25 cellular contexts compared by ENCODE assay signal in the genomic region with DNA sequence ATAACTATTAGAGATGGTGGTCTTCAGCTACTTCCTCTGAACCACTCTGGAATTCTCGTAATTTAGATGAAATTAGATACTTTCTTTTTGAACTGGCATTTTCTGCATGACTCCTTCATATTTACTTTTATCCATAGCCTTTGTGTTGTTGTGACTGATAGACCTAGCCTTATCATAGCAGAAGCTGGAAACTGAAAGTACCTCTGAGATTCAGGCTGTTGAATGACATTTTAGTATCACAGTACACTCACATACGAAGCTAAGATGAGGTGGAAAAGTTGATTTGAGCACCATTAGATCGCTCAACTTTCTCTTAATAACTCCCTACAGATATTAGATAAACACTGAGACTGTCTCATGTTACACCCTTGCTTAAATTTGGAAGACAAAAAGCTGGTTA.
DNase-seq lines count a peak whose midpoint lies in the region; ATAC-seq, FAIRE-seq and TF ChIP-seq lines count a peak whose summit lies in the region.
"Had no signal": no experiment of that assay in that cellular context is flagged by ENCODE, and none has a peak within 500 bp of the region (broad histone marks: within the 10 kb centered on the region; RNA-seq: fewer than 3 reads in every experiment).

No MANE protein-coding gene starts in this region.

- no peak for FAIRE-seq in D721Med (lab: Jason Lieb, UNC)
- FAIRE-seq: bronchial epithelial cell, urothelium cell line had no signal

- H3K9me3 ChIP-seq in MM.1S (replicated peaks; ENCODE audit: insufficient read depth, low read length) = no peaks in the 10 kb centered on the region
- H3K9me3 ChIP-seq: gastrocnemius medialis had no signal

- H3K9me2 ChIP-seq in MM.1S (replicated peaks; ENCODE audit: insufficient read depth, low read length) = no peaks in the 10 kb centered on the region

- H3K4me1 ChIP-seq in MM.1S (ENCODE audit: low read length) = no peaks in the 10 kb centered on the region
- H3K4me1 ChIP-seq: gastrocnemius medialis had no signal

- peaks cover 32% of the 10 kb centered on the region for H3K9me3 Mint-ChIP-seq in activated naive CD8-positive, alpha-beta T cell treated with anti-CD3 and anti-CD28 coated beads, Interleukin-2, amount 50 U/mL, for 24 hours

- no peak overlapping the region for H3K4me3 Mint-ChIP-seq in activated naive CD8-positive, alpha-beta T cell treated with anti-CD3 and anti-CD28 coated beads, Interleukin-2, amount 50 U/mL, for 24 hours
- H3K4me3 Mint-ChIP-seq: CD4-positive, CD25-positive, alpha-beta regulatory T cell; H9; naive thymus-derived CD4-positive, alpha-beta T cell had no signal

- no peaks in the 10 kb centered on the region for H3K36me3 ChIP-seq in MM.1S (replicated peaks; ENCODE audit: insufficient read depth, low read length)
- H3K36me3 ChIP-seq: gastrocnemius medialis had no signal

- H3K9ac ChIP-seq in MM.1S (ENCODE audit: low read length) = no peak overlapping the region

- H3K27ac ChIP-seq in MM.1S (ENCODE audit: low read length) = no peak overlapping the region
- H3K27ac ChIP-seq: epithelial cell of prostate, gastrocnemius medialis, skin epidermis had no signal

- no peaks in the 10 kb centered on the region for H4K20me1 ChIP-seq in MM.1S (ENCODE audit: insufficient read depth, low read length)

- peak; percentile 91 for ATAC-seq in GM18508 (IDR thresholded peaks at IDR 0.05; ENCODE audit: insufficient read depth, unreplicated experiment)
- ATAC-seq in GM19463 (IDR thresholded peaks at IDR 0.05; ENCODE audit: unreplicated experiment) = peak; percentile 85
- peak; percentile 72 for ATAC-seq in HG02938 (IDR thresholded peaks at IDR 0.05; ENCODE audit: unreplicated experiment)
- no peak for ATAC-seq in HG02870 (IDR thresholded peaks at IDR 0.05; ENCODE audit: unreplicated experiment)
- no peak for ATAC-seq in activated naive CD8-positive, alpha-beta T cell treated with anti-CD3 and anti-CD28 coated beads, Interleukin-2, amount 50 U/mL, for 24 hours
- ATAC-seq: gastrocnemius medialis; naive thymus-derived CD4-positive, alpha-beta T cell had no signal

- H3K4me2 ChIP-seq in MM.1S (ENCODE audit: low read depth, low read length) = no peak overlapping the region

- no peaks in the 10 kb centered on the region for H3K27me3 ChIP-seq in MM.1S (replicated peaks; ENCODE audit: insufficient read depth, low read length)
- H3K27me3 ChIP-seq: gastrocnemius medialis had no signal

- no peak overlapping the region for H2AFZ ChIP-seq in MM.1S (ENCODE audit: low read length)

- DNase-seq in MM.1S (peak; percentile 26), D721Med (ENCODE audit: insufficient read length, low spot score) (no peak)
- no peak for DNase-seq in activated CD4-positive, alpha-beta T cell treated with anti-CD3 and anti-CD28 coated beads, Interleukin-2, amount 50 U/mL, for 1 hour
- DNase-seq in activated naive CD8-positive, alpha-beta T cell treated with anti-CD3 and anti-CD28 coated beads, Interleukin-2, amount 50 U/mL, for 24 hours = no peak
- DNase-seq: activated CD4-positive, CD25-positive, alpha-beta regulatory T cell treated with anti-CD3 and anti-CD28 coated beads, Interleukin-2, amount 50 U/mL, for 72 hours; CD4-positive, CD25-positive, alpha-beta regulatory T cell; dermis blood vessel endothelial cell; DMS153; gastrocnemius medialis; H9; KG1; kidney glomerular epithelial cell; naive thymus-derived CD4-positive, alpha-beta T cell; NCI-H2081 treated with DMSO at 0.1 percent for 48 hours; NCI-H526 treated with DMSO at 0.1 percent for 48 hours; stimulated activated CD4-positive, alpha-beta T cell treated with anti-CD3 and anti-CD28 coated beads, Interleukin-4, amount 100 ng/mL, for 24 hours; T1000 had no signal

- no peak overlapping the region for H3K27ac Mint-ChIP-seq in activated naive CD8-positive, alpha-beta T cell treated with anti-CD3 and anti-CD28 coated beads, Interleukin-2, amount 50 U/mL, for 24 hours
- H3K27ac Mint-ChIP-seq: CD4-positive, CD25-positive, alpha-beta regulatory T cell; H9; naive thymus-derived CD4-positive, alpha-beta T cell had no signal

- H3K27me3 Mint-ChIP-seq in activated naive CD8-positive, alpha-beta T cell treated with anti-CD3 and anti-CD28 coated beads, Interleukin-2, amount 50 U/mL, for 24 hours = no peaks in the 10 kb centered on the region
- H3K27me3 Mint-ChIP-seq: CD4-positive, CD25-positive, alpha-beta regulatory T cell; naive thymus-derived CD4-positive, alpha-beta T cell had no signal

- H3K4me3 ChIP-seq in MM.1S (ENCODE audit: low read length) = no peak overlapping the region
- H3K4me3 ChIP-seq: gastrocnemius medialis, skin epidermis had no signal

- H3K4me1 Mint-ChIP-seq in activated naive CD8-positive, alpha-beta T cell treated with anti-CD3 and anti-CD28 coated beads, Interleukin-2, amount 50 U/mL, for 24 hours = no peaks in the 10 kb centered on the region
- H3K4me1 Mint-ChIP-seq: CD4-positive, CD25-positive, alpha-beta regulatory T cell had no signal

- peaks cover 2% of the 10 kb centered on the region for H3K36me3 Mint-ChIP-seq in activated naive CD8-positive, alpha-beta T cell treated with anti-CD3 and anti-CD28 coated beads, Interleukin-2, amount 50 U/mL, for 24 hours (ENCODE audit: low read depth)
- H3K36me3 Mint-ChIP-seq: CD4-positive, CD25-positive, alpha-beta regulatory T cell had no signal

- TF ChIP-seq CTCF in MM.1S (IDR thresholded peaks at IDR 0.05; ENCODE audit: low read length) (no peak), D721Med (IDR thresholded peaks at IDR 0.05; ENCODE audit: insufficient read depth, missing control alignments) (no peak)

- H3K79me2 ChIP-seq in MM.1S (ENCODE audit: low read length) = no peaks in the 10 kb centered on the region

- no peaks in the 10 kb centered on the region for H3F3A ChIP-seq in MM.1S (ENCODE audit: insufficient read depth, low read length)

Comparison
In these comparisons a context has a peak if more than half of its experiments do, and no peak if none do; other contexts are left out.
1. ATAC-seq: peak in GM18508 (single experiment), GM19463 (single experiment) and HG02938 (single experiment); none in HG02870 (single experiment) and activated naive CD8-positive, alpha-beta T cell treated with anti-CD3 and anti-CD28 coated beads, Interleukin-2, amount 50 U/mL, for 24 hours (single experiment).